13 cellular contexts compared by ENCODE assay signal in genomic region chr9:36802171-36802920, GRCh38.
DNase-seq lines count a peak whose midpoint lies in the region; ATAC-seq, FAIRE-seq and TF ChIP-seq lines count a peak whose summit lies in the region.
"Had no signal": no experiment of that assay in that cellular context is flagged by ENCODE, and none has a peak within 500 bp of the region (broad histone marks: within the 10 kb centered on the region; RNA-seq: fewer than 3 reads in every experiment).

No MANE protein-coding gene starts in this region.

- H2BK5ac ChIP-seq in mesendoderm (ENCODE audit: low read length): no peak overlapping the region

- H3K9me3 ChIP-seq in MM.1S (replicated peaks; ENCODE audit: insufficient read depth, low read length): no peaks in the 10 kb centered on the region
- H3K9me3 ChIP-seq: thoracic aorta had no signal

- peak; percentile 91 for DNase-seq in Ammon's horn (ENCODE audit: low spot score)
- DNase-seq in NCI-H1092 treated with DMSO at 0.1 percent for 48 hours (lab: John Stamatoyannopoulos, UW): peak; percentile 84
- peak; percentile 12 for DNase-seq in bronchial epithelial cell (ENCODE audit: low read depth)
- DNase-seq in mesendoderm: peak; percentile 18
- DNase-seq in NCI-H82 (lab: John Stamatoyannopoulos, UW): no peak
- DNase-seq in MM.1S: no peak
- DNase-seq in amniotic stem cell (lab: John Stamatoyannopoulos, UW): no peak
- DNase-seq: H9, NCI-H526 treated with DMSO at 0.1 percent for 48 hours, T1000 had no signal

- H3K4me1 ChIP-seq in mesendoderm (ENCODE audit: control insufficient read depth, low read depth, low read length) (no peaks in the 10 kb centered on the region), MM.1S (ENCODE audit: low read length) (no peaks in the 10 kb centered on the region)

- no peak overlapping the region for H3K4ac ChIP-seq in mesendoderm (ENCODE audit: low read depth, low read length)

- no peak overlapping the region for H3K27ac ChIP-seq in mesendoderm (ENCODE audit: low read depth, low read length)
- no peak overlapping the region for H3K27ac ChIP-seq in MM.1S (ENCODE audit: low read length)
- H3K27ac ChIP-seq: HL-60, thoracic aorta had no signal

- no peak overlapping the region for H4K8ac ChIP-seq in mesendoderm (ENCODE audit: low read depth, low read length)

- no peak overlapping the region for H3K56ac ChIP-seq in mesendoderm (ENCODE audit: low read length)

- H2AK5ac ChIP-seq in mesendoderm (ENCODE audit: low read length): no peak overlapping the region

- H3K9ac ChIP-seq in mesendoderm (ENCODE audit: low read length): no peak overlapping the region
- H3K9ac ChIP-seq in MM.1S (ENCODE audit: low read length): no peak overlapping the region

- H3K9me2 ChIP-seq in MM.1S (replicated peaks; ENCODE audit: insufficient read depth, low read length): no peaks in the 10 kb centered on the region

- H3K4me2 ChIP-seq in mesendoderm (ENCODE audit: low read length) (no peak overlapping the region), MM.1S (ENCODE audit: low read depth, low read length) (no peak overlapping the region)

- peaks cover 2% of the 10 kb centered on the region for H3K27me3 ChIP-seq in bronchial epithelial cell (ENCODE audit: control insufficient read depth, insufficient read depth, low read length)
- no peaks in the 10 kb centered on the region for H3K27me3 ChIP-seq in mesendoderm (ENCODE audit: insufficient read depth, low read length, poor library complexity)
- H3K27me3 ChIP-seq in MM.1S (replicated peaks; ENCODE audit: insufficient read depth, low read length): peaks cover 25% of the 10 kb centered on the region

- no peak for TF ChIP-seq CTCF in bronchial epithelial cell (IDR thresholded peaks at IDR 0.05; ENCODE audit: insufficient read depth, low read length, severe bottlenecking)
- TF ChIP-seq CTCF in MM.1S (IDR thresholded peaks at IDR 0.05; ENCODE audit: low read length): no peak

- H2AFZ ChIP-seq in MM.1S (ENCODE audit: low read length): no peak overlapping the region

- no peak overlapping the region for H3K4me3 ChIP-seq in bronchial epithelial cell (ENCODE audit: low read depth, low read length)
- H3K4me3 ChIP-seq in mesendoderm (ENCODE audit: low read length): no peak overlapping the region
- no peak overlapping the region for H3K4me3 ChIP-seq in MM.1S (ENCODE audit: low read length)
- H3K4me3 ChIP-seq: thoracic aorta had no signal

- H2BK120ac ChIP-seq in mesendoderm (ENCODE audit: low read depth, low read length): no peak overlapping the region

- WGBS in mesendoderm (ENCODE audit: extremely low coverage, insufficient coverage, low lambda C conversion rate): no CpG with 5 or more reads among the region's 16 CpGs

- no peaks in the 10 kb centered on the region for H3F3A ChIP-seq in MM.1S (ENCODE audit: insufficient read depth, low read length)

- no peaks in the 10 kb centered on the region for H4K20me1 ChIP-seq in MM.1S (ENCODE audit: insufficient read depth, low read length)

- H3K36me3 ChIP-seq in bronchial epithelial cell (ENCODE audit: control insufficient read depth, insufficient read depth, low read length) (no peaks in the 10 kb centered on the region), mesendoderm (ENCODE audit: control insufficient read depth, insufficient read depth, low read length) (no peaks in the 10 kb centered on the region), MM.1S (replicated peaks; ENCODE audit: insufficient read depth, low read length) (no peaks in the 10 kb centered on the region)
- H3K36me3 ChIP-seq: thoracic aorta had no signal

- H3K23ac ChIP-seq in mesendoderm (ENCODE audit: low read length): no peak overlapping the region

- H4K5ac ChIP-seq in mesendoderm (ENCODE audit: low read length): no peak overlapping the region

- no peaks in the 10 kb centered on the region for H3K79me2 ChIP-seq in mesendoderm (ENCODE audit: control insufficient read depth, insufficient read depth, low read length)
- H3K79me2 ChIP-seq in MM.1S (ENCODE audit: low read length): no peaks in the 10 kb centered on the region

- H2BK15ac ChIP-seq in mesendoderm (replicated peaks; ENCODE audit: low read depth): no peak overlapping the region

- H3K79me1 ChIP-seq in mesendoderm (ENCODE audit: low read length): no peaks in the 10 kb centered on the region

- peak; percentile 81 for FAIRE-seq in bronchial epithelial cell (lab: Jason Lieb, UNC)

- H3K18ac ChIP-seq in mesendoderm (ENCODE audit: low read length): no peak overlapping the region

- no peak for ATAC-seq in GM18873 (IDR thresholded peaks at IDR 0.05; ENCODE audit: low FRiP score, unreplicated experiment)

Comparison
In these comparisons a context has a peak if more than half of its experiments do, and no peak if none do; other contexts are left out.
1. DNase-seq: peak in Ammon's horn (single experiment), NCI-H1092 treated with DMSO at 0.1 percent for 48 hours (single experiment), bronchial epithelial cell (single experiment) and mesendoderm (single experiment); none in NCI-H82 (single experiment), MM.1S (single experiment) and amniotic stem cell (single experiment).